Comparison of ENCODE assay signal across 8 cellular contexts in genomic region chr6:109483744-109484075, GRCh38.
A peak's percentile ranks its signal among the peaks of the same experiment; 100 is the strongest.
DNase-seq lines count a peak whose midpoint lies in the region; ATAC-seq and TF ChIP-seq lines count a peak whose summit lies in the region.

No MANE protein-coding gene starts in this region.

- H3K9me3 ChIP-seq in neutrophil, result no peaks in the 10 kb centered on the region

- H3K4me3 ChIP-seq in coronary artery (peak overlapping the region; percentile 100), neutrophil (ENCODE audit: low read depth in 1 of 2, low read length in 1 of 2) (peak overlapping the region; percentile 61 to 63)

- H3K36me3 ChIP-seq in neutrophil, result no peaks in the 10 kb centered on the region

- ATAC-seq in GM18498 (IDR thresholded peaks at IDR 0.05; ENCODE audit: unreplicated experiment), result peak; percentile 1

- DNase-seq in HS-27A (ENCODE audit: low read depth), result peak; percentile 7
- no peak for DNase-seq in coronary artery (ENCODE audit: low spot score)
- DNase-seq in HPDE6-E6E7 (ENCODE audit: extremely low spot score), result no peak
- no peak for DNase-seq in NCI-H510A (lab: John Stamatoyannopoulos, UW)
- no peak for DNase-seq in GDM1 (lab: John Stamatoyannopoulos, UW)
- DNase-seq in OCI-M2 (lab: John Stamatoyannopoulos, UW; ENCODE audit: unreplicated experiment), result no peak

- TF ChIP-seq CTCF in coronary artery (IDR thresholded peaks at IDR 0.05), result no peak
- TF ChIP-seq CTCF in neutrophil (IDR thresholded peaks at IDR 0.05), result no peak

- H3K27ac ChIP-seq in coronary artery (peak overlapping the region; percentile 28 to 95), neutrophil (peak overlapping the region; percentile 89)

- no peaks in the 10 kb centered on the region for H3K27me3 ChIP-seq in neutrophil

- H3K4me1 ChIP-seq in neutrophil (ENCODE audit: control insufficient read depth in 1 of 2, insufficient read depth in 1 of 2, low read depth in 1 of 2, low read length in 1 of 2), result peaks cover 26 to 40% of the 10 kb centered on the region in 2 experiments
